ENCODE assay signal across 16 cellular contexts in genomic region chr4:168505996-168506395, GRCh38. TPM values are rescaled to one million over a fixed set of nuclear protein-coding genes. Genes with fewer than 3 reads are reported as not detected.
"Had no signal": no experiment of that assay in that cellular context is flagged by ENCODE, and none has a peak within 500 bp of the region (broad histone marks: within the 10 kb centered on the region; RNA-seq: fewer than 3 reads in every experiment).

No MANE protein-coding gene starts in this region.

- ATAC-seq: gastroesophageal sphincter, pancreas had no signal

- H3K27me3 ChIP-seq: adrenal gland, gastroesophageal sphincter, pancreas had no signal

- H3K36me3 ChIP-seq: adrenal gland, gastroesophageal sphincter, pancreas had no signal

- DNase-seq: activated CD4-positive, alpha-beta T cell treated with anti-CD3 and anti-CD28 coated beads, Interleukin-2, amount 50 U/mL, for 4 hours; activated CD4-positive, CD25-positive, alpha-beta regulatory T cell treated with anti-CD3 and anti-CD28 coated beads, Interleukin-2, amount 50 U/mL, for 72 hours; activated naive CD4-positive, alpha-beta T cell treated with anti-CD3 and anti-CD28 coated beads, Interleukin-2, amount 50 U/mL, for 16 hours; activated T-cell treated with anti-CD3 and anti-CD28 coated beads, Interleukin-2, amount 50 U/mL, for 1 hour; adrenal gland; caudate nucleus; cortex of kidney; effector CD8-positive, alpha-beta T cell; kidney; pancreas; retina; stimulated activated naive CD4-positive, alpha-beta T cell; substantia nigra; trophoblast cell had no signal

- H3K4me1 ChIP-seq: adrenal gland, gastroesophageal sphincter had no signal

- H3K4me3 ChIP-seq: adrenal gland, gastroesophageal sphincter, pancreas had no signal

- H3K27ac ChIP-seq: adrenal gland, gastroesophageal sphincter, pancreas had no signal

- H3K9me3 ChIP-seq: adrenal gland, gastroesophageal sphincter, pancreas had no signal

RNA-seq across cellular contexts. Expression of gene DDX60L, which starts 25.7 kb away (rescaled TPM):
- polyA plus RNA-seq: neural cell had no signal
